12 cellular contexts compared by ENCODE assay signal in genomic region chr2:85606116-85606455, GRCh38. TPM values are rescaled to one million over a fixed set of nuclear protein-coding genes. Genes with fewer than 3 reads are reported as not detected.
A peak's percentile ranks its signal among the peaks of the same experiment; 100 is the strongest.
DNase-seq lines count a peak whose midpoint lies in the region; TF ChIP-seq lines count a peak whose summit lies in the region.
"Had no signal": no experiment of that assay in that cellular context is flagged by ENCODE, and none has a peak within 500 bp of the region (broad histone marks: within the 10 kb centered on the region; RNA-seq: fewer than 3 reads in every experiment).

No MANE protein-coding gene starts in this region.

- TF ChIP-seq CTCF in endothelial cell (IDR thresholded peaks at IDR 0.05; ENCODE audit: unreplicated experiment) (no peak), sigmoid colon (IDR thresholded peaks at IDR 0.05) (no peak), CD14-positive monocyte (IDR thresholded peaks at IDR 0.05) (no peak)

- DNase-seq in SJSA1 (ENCODE audit: low read depth in 1 of 2, low spot score in 2 of 2) (no peak), endothelial cell (ENCODE audit: low spot score) (no peak), sigmoid colon (no peak), CD14-positive monocyte (ENCODE audit: low spot score) (no peak), HAP-1 (ENCODE audit: low spot score in 2 of 2) (no peak)
- DNase-seq: activated CD4-positive, alpha-beta T cell treated with anti-CD3 and anti-CD28 coated beads for 1 hour; kidney glomerular epithelial cell; NCI-H2029 treated with DMSO at 0.1 percent for 48 hours; NK-92 treated with Interleukin-12 subunit alpha and Interleukin-12 subunit beta, amount 100 ng/mL, for 24 hours; stimulated activated CD4-positive, alpha-beta T cell treated with anti-CD3 and anti-CD28 coated beads, Interleukin-1b, Interleukin-23, amount 100 ng/mL, for 48 hours had no signal

- H3K36me3 Mint-ChIP-seq in endothelial cell (ENCODE audit: low read depth, unreplicated experiment) (peaks cover 17% of the 10 kb centered on the region), CD14-positive monocyte (peaks cover 26 to 40% of the 10 kb centered on the region in 2 donors)

- H3K4me1 ChIP-seq in SJSA1 (replicated peaks) (peaks cover 47% of the 10 kb centered on the region), sigmoid colon (peaks cover 0 to 51% (median 48%) of the 10 kb centered on the region in 4 donors), HAP-1 (peaks cover 21% of the 10 kb centered on the region)

- H3K27ac ChIP-seq in SJSA1 = peak overlapping the region; percentile 54
- peak overlapping the region; percentile 5 to 97 (median 52) for H3K27ac ChIP-seq in sigmoid colon
- H3K27ac ChIP-seq: foreskin keratinocyte had no signal

- no peak overlapping the region for H3K4me3 ChIP-seq in SJSA1
- no peak overlapping the region for H3K4me3 ChIP-seq in sigmoid colon
- H3K4me3 ChIP-seq in HAP-1 = no peak overlapping the region

- in situ Hi-C loops in HAP-1 (cut with MboI; ENCODE audit: low sequenced_read_pairs) = no loop called here

- H3K27me3 ChIP-seq in SJSA1 (replicated peaks) (no peaks in the 10 kb centered on the region), sigmoid colon (no peaks in the 10 kb centered on the region), HAP-1 (ENCODE audit: low read depth) (no peaks in the 10 kb centered on the region)
- H3K27me3 ChIP-seq: foreskin keratinocyte had no signal

- intact Hi-C loops in sigmoid colon (cut with DNase I) = no loop called here
- intact Hi-C loops in CD14-positive monocyte (cut with micrococcal nuclease) = no loop called here

- H3K27me3 Mint-ChIP-seq in endothelial cell (ENCODE audit: unreplicated experiment) (peaks cover 12% of the 10 kb centered on the region), CD14-positive monocyte (ENCODE audit: low read depth in 3 of 3) (peaks cover 0 to 4% (median 1%) of the 10 kb centered on the region in 3 donors)
- H3K27me3 Mint-ChIP-seq: stimulated activated memory B cell treated with anti-CD40 and anti-IgM and Interleukin-4, amounts not matched to agents 10 μg/mL and 1 μg/mL and 100 μg/mL, for 72 hours had no signal

- peak overlapping the region; percentile 22 for H3K4me3 Mint-ChIP-seq in endothelial cell (ENCODE audit: unreplicated experiment)
- no peak overlapping the region for H3K4me3 Mint-ChIP-seq in CD14-positive monocyte
- H3K4me3 Mint-ChIP-seq: stimulated activated memory B cell treated with anti-CD40 and anti-IgM and Interleukin-4, amounts not matched to agents 10 μg/mL and 1 μg/mL and 100 μg/mL, for 72 hours had no signal

- H3K4me1 Mint-ChIP-seq in endothelial cell (ENCODE audit: unreplicated experiment) (peaks cover 30% of the 10 kb centered on the region), CD14-positive monocyte (peaks cover 52% of the 10 kb centered on the region)

- H3K9me3 ChIP-seq in SJSA1 (replicated peaks) (no peaks in the 10 kb centered on the region), sigmoid colon (no peaks in the 10 kb centered on the region), HAP-1 (no peaks in the 10 kb centered on the region; the same call in 1 of the 2 replicates)

- H3K27ac Mint-ChIP-seq in endothelial cell (ENCODE audit: unreplicated experiment) (no peak overlapping the region), CD14-positive monocyte (no peak overlapping the region)
- H3K27ac Mint-ChIP-seq: stimulated activated memory B cell treated with anti-CD40 and anti-IgM and Interleukin-4, amounts not matched to agents 10 μg/mL and 1 μg/mL and 100 μg/mL, for 72 hours had no signal

- H3K9me3 Mint-ChIP-seq in endothelial cell (ENCODE audit: unreplicated experiment) = no peaks in the 10 kb centered on the region
- H3K9me3 Mint-ChIP-seq in CD14-positive monocyte = no peaks in the 10 kb centered on the region
- H3K9me3 Mint-ChIP-seq: stimulated activated memory B cell treated with anti-CD40 and anti-IgM and Interleukin-4, amounts not matched to agents 10 μg/mL and 1 μg/mL and 100 μg/mL, for 72 hours had no signal

- peaks cover 31% of the 10 kb centered on the region for H3K36me3 ChIP-seq in SJSA1
- peaks cover 0 to 32% (median 0%) of the 10 kb centered on the region in 4 donors for H3K36me3 ChIP-seq in sigmoid colon
- peaks cover 21% of the 10 kb centered on the region for H3K36me3 ChIP-seq in HAP-1 (replicated peaks)

- WGBS in sigmoid colon, 2 donors = 88% methylated on average over 7 of the region's 7 CpGs

- TF ChIP-seq EP300 in sigmoid colon (IDR thresholded peaks at IDR 0.05) = no peak

- no peak for TF ChIP-seq POLR2A in sigmoid colon (IDR thresholded peaks at IDR 0.05)

RNA-seq across cellular contexts. Expression of gene TMEM150A, which starts 3.6 kb away (rescaled TPM):
- total RNA-seq in SJSA1 (2014; rRNA removed; shearing (Covaris generic)) = 1.0 and 5.1 TPM in 2 replicates
- total RNA-seq in endothelial cell (ENCODE audit: unreplicated experiment) = 42.4 TPM
- total RNA-seq in sigmoid colon = 10 to 100 TPM; 18.4 to 29.9 (median 22.1) TPM
- polyA plus RNA-seq in sigmoid colon = 10 to 100 TPM in 2 of 3 donors, 1 to 10 TPM in 1; 7.4 to 12.0 (median 11.6) TPM
- 10 to 100 TPM; 24.7 to 26.6 TPM for polyA plus RNA-seq in CD14-positive monocyte

RNA-seq across cellular contexts. Expression of gene C2orf68, which starts 5.8 kb away (rescaled TPM):
- total RNA-seq in SJSA1 (2014; rRNA removed; shearing (Covaris generic)) = 12.2 and 16.0 TPM in 2 replicates
- total RNA-seq in endothelial cell (ENCODE audit: unreplicated experiment) (47.5 TPM), sigmoid colon (10 to 100 TPM; 10.6 to 13.0 (median 12.8) TPM)
- polyA plus RNA-seq in sigmoid colon (10 to 100 TPM; 18.6 to 23.0 (median 21.3) TPM), CD14-positive monocyte (10 to 100 TPM; 24.2 to 30.7 TPM)

RNA-seq across cellular contexts. Expression of gene USP39, which starts 9.9 kb away (rescaled TPM):
- 107 and 128 TPM in 2 replicates for total RNA-seq in SJSA1 (2014; rRNA removed; shearing (Covaris generic))
- 64.0 TPM for total RNA-seq in endothelial cell (ENCODE audit: unreplicated experiment)
- total RNA-seq in sigmoid colon = 100 to 1,000 TPM in 1 of 4 donors, 10 to 100 TPM in 3; 56.4 to 136 (median 72.0) TPM
- 10 to 100 TPM; 39.9 to 49.2 (median 41.4) TPM for polyA plus RNA-seq in sigmoid colon
- 10 to 100 TPM; 48.0 to 48.3 TPM for polyA plus RNA-seq in CD14-positive monocyte

RNA-seq across cellular contexts. Expression of gene RNF181, which starts 10.5 kb away (rescaled TPM):
- total RNA-seq in SJSA1 (2014; rRNA removed; shearing (Covaris generic)) = 212 and 219 TPM in 2 replicates
- 155 TPM for total RNA-seq in endothelial cell (ENCODE audit: unreplicated experiment)
- total RNA-seq in sigmoid colon = 100 to 1,000 TPM; 124 to 175 (median 141) TPM
- polyA plus RNA-seq in sigmoid colon = 100 to 1,000 TPM; 165 to 190 (median 179) TPM
- 100 to 1,000 TPM; 382 to 475 TPM for polyA plus RNA-seq in CD14-positive monocyte

RNA-seq across cellular contexts. Expression of gene VAMP5, which starts 21.9 kb away (rescaled TPM):
- total RNA-seq in SJSA1 (2014; rRNA removed; shearing (Covaris generic)) = 37.0 and 47.5 TPM in 2 replicates
- 296 TPM for total RNA-seq in endothelial cell (ENCODE audit: unreplicated experiment)
- 10 to 100 TPM; 51.2 to 97.5 (median 69.6) TPM for total RNA-seq in sigmoid colon
- polyA plus RNA-seq in sigmoid colon = 10 to 100 TPM; 51.8 to 93.7 (median 68.0) TPM
- polyA plus RNA-seq in CD14-positive monocyte = 100 to 1,000 TPM; 171 to 251 TPM
